Comparison of ENCODE assay signal across 26 cellular contexts in the genomic region with DNA sequence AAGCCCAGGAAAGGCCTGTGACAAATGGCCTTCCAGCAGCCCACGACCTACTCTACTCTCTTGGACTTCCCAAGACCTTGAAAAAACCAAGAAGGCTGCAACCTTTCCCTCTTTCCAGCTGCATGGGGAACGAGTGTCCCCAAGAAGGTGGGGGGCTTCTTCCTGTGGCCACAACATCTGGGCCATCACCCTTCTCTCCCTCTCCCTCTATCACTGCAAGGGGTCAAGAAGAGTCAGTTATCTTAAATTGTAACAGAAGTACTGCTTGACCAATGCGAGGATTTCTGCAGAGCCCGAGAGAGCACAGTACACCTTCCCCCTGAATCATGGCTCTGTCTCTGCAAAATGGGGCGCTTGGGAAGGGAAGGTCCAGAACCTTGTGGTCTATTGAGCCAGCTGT.
"Had no signal": no experiment of that assay in that cellular context is flagged by ENCODE, and none has a peak within 500 bp of the region (broad histone marks: within the 10 kb centered on the region; RNA-seq: fewer than 3 reads in every experiment).

No MANE protein-coding gene starts in this region.

- DNase-seq: head of caudate nucleus; hippocampal formation; immature natural killer cell; kidney; left colon; left lung; lower lobe of right lung; mammary epithelial cell; mesenchymal stem cell; naive thymus-derived CD4-positive, alpha-beta T cell; nucleus accumbens; psoas muscle; right lobe of liver; small intestine; spleen; stimulated activated CD4-positive, alpha-beta T cell treated with anti-CD3 and anti-CD28 coated beads, Interleukin-4, amount 100 ng/mL, for 24 hours; stimulated activated naive CD4-positive, alpha-beta T cell; upper lobe of left lung had no signal

- H3K9me3 Mint-ChIP-seq: nephron; neural crest cell; stimulated activated effector memory CD8-positive, alpha-beta T cell treated with anti-CD3 and anti-CD28 coated beads, Interleukin-12 subunit alpha, Interleukin-12 subunit beta, amount 100 ng/mL, for 72 hours; stimulated activated naive CD8-positive, alpha-beta T cell treated with anti-CD3 and anti-CD28 coated beads, Interleukin-15, Interleukin-2, amounts not matched to agents 100 ng/mL and 50 ng/mL, for 24 hours had no signal

- H3K27ac Mint-ChIP-seq: immature natural killer cell; naive thymus-derived CD4-positive, alpha-beta T cell; nephron; stimulated activated effector memory CD8-positive, alpha-beta T cell treated with anti-CD3 and anti-CD28 coated beads, Interleukin-12 subunit alpha, Interleukin-12 subunit beta, amount 100 ng/mL, for 72 hours; stimulated activated naive CD8-positive, alpha-beta T cell treated with anti-CD3 and anti-CD28 coated beads, Interleukin-15, Interleukin-2, amounts not matched to agents 100 ng/mL and 50 ng/mL, for 24 hours had no signal

- H3K9ac ChIP-seq: parathyroid adenoma had no signal

- H3K4me3 ChIP-seq: left lung, lower lobe of right lung, psoas muscle, right lobe of liver, spleen, suprapubic skin, thoracic aorta, tibial nerve, upper lobe of left lung had no signal

- H3K27me3 ChIP-seq: right lobe of liver, tibial nerve had no signal

- H3K4me1 ChIP-seq: left lung, lower lobe of right lung, parathyroid adenoma, psoas muscle, right lobe of liver, spleen, suprapubic skin, upper lobe of left lung had no signal

- H3K4me1 Mint-ChIP-seq: immature natural killer cell; naive thymus-derived CD4-positive, alpha-beta T cell; neural crest cell; stimulated activated effector memory CD8-positive, alpha-beta T cell treated with anti-CD3 and anti-CD28 coated beads, Interleukin-12 subunit alpha, Interleukin-12 subunit beta, amount 100 ng/mL, for 72 hours had no signal

- ATAC-seq: left colon; left lung; lower lobe of right lung; naive thymus-derived CD4-positive, alpha-beta T cell; psoas muscle; right lobe of liver; stimulated activated effector memory CD8-positive, alpha-beta T cell treated with anti-CD3 and anti-CD28 coated beads, Interleukin-12 subunit alpha, Interleukin-12 subunit beta, amount 100 ng/mL, for 72 hours had no signal

- H3K9me3 ChIP-seq: left lung, lower lobe of right lung, psoas muscle, right lobe of liver, suprapubic skin, thoracic aorta, tibial nerve, upper lobe of left lung had no signal

- H3K27ac ChIP-seq: left lung, lower lobe of right lung, parathyroid adenoma, psoas muscle, right lobe of liver, spleen, suprapubic skin, thoracic aorta, tibial nerve, upper lobe of left lung had no signal

- H3K36me3 ChIP-seq: left lung, lower lobe of right lung, right lobe of liver, spleen, suprapubic skin, thoracic aorta, tibial nerve, upper lobe of left lung had no signal

- H2AFZ ChIP-seq: parathyroid adenoma had no signal

- H3K36me3 Mint-ChIP-seq: immature natural killer cell; naive thymus-derived CD4-positive, alpha-beta T cell; stimulated activated effector memory CD8-positive, alpha-beta T cell treated with anti-CD3 and anti-CD28 coated beads, Interleukin-12 subunit alpha, Interleukin-12 subunit beta, amount 100 ng/mL, for 72 hours had no signal

- H3K4me3 Mint-ChIP-seq: immature natural killer cell; naive thymus-derived CD4-positive, alpha-beta T cell; nephron; neural crest cell; stimulated activated effector memory CD8-positive, alpha-beta T cell treated with anti-CD3 and anti-CD28 coated beads, Interleukin-12 subunit alpha, Interleukin-12 subunit beta, amount 100 ng/mL, for 72 hours; stimulated activated naive CD8-positive, alpha-beta T cell treated with anti-CD3 and anti-CD28 coated beads, Interleukin-15, Interleukin-2, amounts not matched to agents 100 ng/mL and 50 ng/mL, for 24 hours had no signal
